Comparison of ENCODE assay signal across 17 cellular contexts in the genomic region with DNA sequence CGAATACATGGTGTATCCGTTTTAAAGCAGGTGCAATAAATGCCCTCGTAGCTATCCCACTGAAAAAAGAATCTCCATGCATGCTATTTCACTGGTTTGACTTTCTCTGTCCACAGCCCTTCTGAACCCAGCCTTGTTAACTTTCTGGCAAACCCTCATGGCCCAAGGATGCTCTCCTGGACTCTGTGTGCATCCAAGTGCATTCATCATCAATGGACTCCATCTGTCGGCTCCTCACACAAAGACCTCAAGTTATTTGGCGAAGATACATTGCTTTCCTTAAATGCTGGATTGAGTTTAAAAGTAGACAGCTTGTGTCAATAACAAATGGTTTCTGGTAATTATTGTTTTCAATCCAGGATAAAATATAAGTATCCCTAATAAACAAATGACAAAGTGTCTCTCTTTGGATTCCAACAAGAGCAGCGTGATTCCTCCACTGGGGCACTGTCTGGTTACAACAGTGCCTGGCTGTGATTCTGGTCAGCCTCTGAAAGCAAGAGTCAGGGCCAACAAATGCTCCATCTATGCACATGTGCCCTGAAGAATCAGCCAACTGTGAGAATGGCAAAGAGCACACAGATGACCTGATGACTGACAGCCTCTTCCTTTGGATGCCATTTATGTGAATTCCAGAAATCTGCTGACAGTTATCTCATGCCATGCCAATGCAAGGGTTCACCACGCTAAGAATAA. TPM values are rescaled to one million over a fixed set of nuclear protein-coding genes. Genes with fewer than 3 reads are reported as not detected.
DNase-seq lines count a peak whose midpoint lies in the region; ATAC-seq, FAIRE-seq and TF ChIP-seq lines count a peak whose summit lies in the region.
"Had no signal": no experiment of that assay in that cellular context is flagged by ENCODE, and none has a peak within 500 bp of the region (broad histone marks: within the 10 kb centered on the region; RNA-seq: fewer than 3 reads in every experiment).

No MANE protein-coding gene starts in this region.

- no peak overlapping the region for H3K4me3 ChIP-seq in BE2C (ENCODE audit: low read depth, low read length)
- H3K4me3 ChIP-seq: spleen, thyroid gland had no signal

- no peaks in the 10 kb centered on the region for H3K9me3 ChIP-seq in BE2C
- H3K9me3 ChIP-seq: neutrophil, spleen, thyroid gland had no signal

- peak overlapping the region; percentile 26 for H3K27ac Mint-ChIP-seq in activated naive CD4-positive, alpha-beta T cell treated with anti-CD3 and anti-CD28 coated beads, Interleukin-2, amount 50 U/mL, for 24 hours
- peak overlapping the region; percentile 88 for H3K27ac Mint-ChIP-seq in activated naive CD8-positive, alpha-beta T cell treated with anti-CD3 and anti-CD28 coated beads, Interleukin-2, amount 50 U/mL, for 24 hours
- peak overlapping the region; percentile 7 for H3K27ac Mint-ChIP-seq in type B pancreatic cell
- H3K27ac Mint-ChIP-seq: activated B cell treated with CpG ODN at 0.5 μM for 24 hours had no signal

- TF ChIP-seq CTCF in type B pancreatic cell (conservative IDR thresholded peaks at IDR 0.05): no peak
- no peak for TF ChIP-seq CTCF in BE2C (IDR thresholded peaks at IDR 0.05; ENCODE audit: low read depth, low read length)

- no peaks in the 10 kb centered on the region for H3K27me3 ChIP-seq in BE2C
- H3K27me3 ChIP-seq: neutrophil, spleen, thyroid gland had no signal

- peaks cover 35% of the 10 kb centered on the region for H3K36me3 Mint-ChIP-seq in activated naive CD4-positive, alpha-beta T cell treated with anti-CD3 and anti-CD28 coated beads, Interleukin-2, amount 50 U/mL, for 24 hours
- peaks cover 67% of the 10 kb centered on the region for H3K36me3 Mint-ChIP-seq in activated naive CD8-positive, alpha-beta T cell treated with anti-CD3 and anti-CD28 coated beads, Interleukin-2, amount 50 U/mL, for 24 hours (ENCODE audit: low read depth)
- peaks cover 16% of the 10 kb centered on the region for H3K36me3 Mint-ChIP-seq in type B pancreatic cell

- peaks cover 4% of the 10 kb centered on the region for H3K36me3 ChIP-seq in BE2C
- H3K36me3 ChIP-seq: neutrophil, thyroid gland had no signal

- no peak for FAIRE-seq in urothelium cell line (lab: Jason Lieb, UNC)
- FAIRE-seq: endometrium had no signal

- peaks cover 3% of the 10 kb centered on the region; the same call in 1 of the 2 replicates for H3K4me1 ChIP-seq in BE2C

- peaks cover 86% of the 10 kb centered on the region for H3K4me1 Mint-ChIP-seq in activated naive CD4-positive, alpha-beta T cell treated with anti-CD3 and anti-CD28 coated beads, Interleukin-2, amount 50 U/mL, for 24 hours
- peaks cover 88% of the 10 kb centered on the region for H3K4me1 Mint-ChIP-seq in activated naive CD8-positive, alpha-beta T cell treated with anti-CD3 and anti-CD28 coated beads, Interleukin-2, amount 50 U/mL, for 24 hours
- peaks cover 14% of the 10 kb centered on the region for H3K4me1 Mint-ChIP-seq in type B pancreatic cell (ENCODE audit: unreplicated experiment)

- no peaks in the 10 kb centered on the region for H3K27me3 Mint-ChIP-seq in activated naive CD4-positive, alpha-beta T cell treated with anti-CD3 and anti-CD28 coated beads, Interleukin-2, amount 50 U/mL, for 24 hours
- H3K27me3 Mint-ChIP-seq in activated naive CD8-positive, alpha-beta T cell treated with anti-CD3 and anti-CD28 coated beads, Interleukin-2, amount 50 U/mL, for 24 hours: no peaks in the 10 kb centered on the region
- H3K27me3 Mint-ChIP-seq in type B pancreatic cell: no peaks in the 10 kb centered on the region
- H3K27me3 Mint-ChIP-seq: activated B cell treated with CpG ODN at 0.5 μM for 24 hours had no signal

- no peaks in the 10 kb centered on the region for H3K9me3 Mint-ChIP-seq in activated naive CD4-positive, alpha-beta T cell treated with anti-CD3 and anti-CD28 coated beads, Interleukin-2, amount 50 U/mL, for 24 hours
- no peaks in the 10 kb centered on the region for H3K9me3 Mint-ChIP-seq in activated naive CD8-positive, alpha-beta T cell treated with anti-CD3 and anti-CD28 coated beads, Interleukin-2, amount 50 U/mL, for 24 hours
- H3K9me3 Mint-ChIP-seq in type B pancreatic cell: no peaks in the 10 kb centered on the region
- H3K9me3 Mint-ChIP-seq: activated B cell treated with CpG ODN at 0.5 μM for 24 hours; activated T-cell treated with anti-CD3 and anti-CD28 coated beads, Interleukin-2, amount 50 U/mL, for 4 hours had no signal

- peak overlapping the region; percentile 11 for H3K4me3 Mint-ChIP-seq in activated naive CD4-positive, alpha-beta T cell treated with anti-CD3 and anti-CD28 coated beads, Interleukin-2, amount 50 U/mL, for 24 hours
- H3K4me3 Mint-ChIP-seq in activated naive CD8-positive, alpha-beta T cell treated with anti-CD3 and anti-CD28 coated beads, Interleukin-2, amount 50 U/mL, for 24 hours: no peak overlapping the region
- H3K4me3 Mint-ChIP-seq in type B pancreatic cell: no peak overlapping the region
- H3K4me3 Mint-ChIP-seq: activated B cell treated with CpG ODN at 0.5 μM for 24 hours had no signal

- no peak for ATAC-seq in activated naive CD8-positive, alpha-beta T cell treated with anti-CD3 and anti-CD28 coated beads, Interleukin-2, amount 50 U/mL, for 24 hours
- ATAC-seq: left colon, SK-N-SH treated with all-trans-retinoic acid at 6 μM for 48 hours had no signal

- no peak for DNase-seq in activated naive CD4-positive, alpha-beta T cell treated with anti-CD3 and anti-CD28 coated beads, Interleukin-2, amount 50 U/mL, for 16 hours
- DNase-seq in activated naive CD8-positive, alpha-beta T cell treated with anti-CD3 and anti-CD28 coated beads, Interleukin-2, amount 50 U/mL, for 24 hours: no peak
- DNase-seq in inferior parietal cortex (ENCODE audit: extremely low spot score): peak; percentile 64
- DNase-seq in type B pancreatic cell (ENCODE audit: extremely low spot score, unreplicated experiment): no peak
- no peak for DNase-seq in urothelium cell line (ENCODE audit: low spot score)
- DNase-seq in BE2C: no peak
- no peak for DNase-seq in AML-193 (lab: John Stamatoyannopoulos, UW)
- DNase-seq: activated B cell treated with CpG ODN at 0.5 μM for 24 hours; activated T-cell treated with anti-CD3 and anti-CD28 coated beads, Interleukin-2, amount 50 U/mL, for 4 hours; left colon; MV-4-11; spleen; thyroid gland had no signal

RNA-seq across cellular contexts. Expression of a gene that starts 55.7 kb away (rescaled TPM):
- total RNA-seq in type B pancreatic cell (ENCODE audit: low replicate concordance): 131 and 283 TPM in 2 replicates
- 221 TPM for polyA plus RNA-seq in BE2C (2012; ENCODE audit: insufficient read depth, insufficient read length, low read depth)

Comparison
In these comparisons a context has a peak if more than half of its experiments do, and no peak if none do; other contexts are left out.
1. H3K27ac Mint-ChIP-seq: peak in every context shown above with its lines; median percentile 88 in activated naive CD8-positive, alpha-beta T cell treated with anti-CD3 and anti-CD28 coated beads, Interleukin-2, amount 50 U/mL, for 24 hours; 26 in activated naive CD4-positive, alpha-beta T cell treated with anti-CD3 and anti-CD28 coated beads, Interleukin-2, amount 50 U/mL, for 24 hours; 7 in type B pancreatic cell.